9 cellular contexts compared by ENCODE assay signal in the genomic region with DNA sequence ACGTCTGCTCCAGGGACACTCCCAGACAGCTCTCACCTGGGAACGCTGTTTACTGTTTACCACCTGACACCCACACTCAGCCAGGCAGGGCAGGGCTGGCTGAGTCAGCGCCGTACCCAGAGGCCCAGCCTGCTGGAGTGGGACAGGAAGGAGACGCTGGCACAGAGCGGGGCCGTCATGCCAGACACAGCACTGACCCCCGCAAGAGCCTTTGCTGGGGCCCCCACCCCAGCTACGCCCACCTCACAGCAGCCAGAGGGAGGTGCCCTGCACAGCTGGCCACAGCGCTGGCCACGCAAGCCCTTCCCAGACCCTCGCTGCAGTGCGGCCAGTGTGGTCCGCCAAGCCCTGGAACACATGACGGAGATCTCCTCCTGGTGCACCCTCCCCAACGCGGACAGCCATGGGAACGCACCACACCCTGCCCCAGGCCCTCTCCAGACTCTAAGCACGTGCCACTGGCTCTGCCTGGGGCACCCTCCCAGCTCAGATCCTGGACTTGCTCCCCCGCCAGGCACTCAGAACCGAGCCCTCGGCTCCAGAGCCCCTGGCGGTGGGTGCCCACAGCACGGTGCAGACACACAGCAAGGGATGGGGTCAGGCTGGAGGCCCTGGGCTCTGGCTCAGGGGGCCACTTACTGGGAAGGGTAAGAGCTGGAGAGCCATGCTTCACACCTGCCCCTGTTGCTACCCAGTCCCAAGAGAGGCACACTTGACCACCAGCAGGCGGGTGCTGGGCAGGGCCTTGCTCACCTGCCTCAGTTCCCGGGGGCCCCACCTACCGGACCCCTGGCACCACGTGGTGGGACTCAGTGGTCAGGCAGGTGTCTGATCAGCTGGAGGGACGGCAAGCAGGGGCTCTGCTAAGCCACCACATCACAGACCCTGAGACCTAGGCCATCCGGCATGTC. TPM values are rescaled to one million over a fixed set of nuclear protein-coding genes. Genes with fewer than 3 reads are reported as not detected.
DNase-seq lines count a peak whose midpoint lies in the region; ATAC-seq, FAIRE-seq and TF ChIP-seq lines count a peak whose summit lies in the region.
"Had no signal": no experiment of that assay in that cellular context is flagged by ENCODE, and none has a peak within 500 bp of the region (broad histone marks: within the 10 kb centered on the region; RNA-seq: fewer than 3 reads in every experiment).

No MANE protein-coding gene starts in this region.

- no peak overlapping the region for H3K4me3 Mint-ChIP-seq in stimulated activated memory B cell treated with anti-CD40 and anti-IgM and Interleukin-4, amounts not matched to agents 10 μg/mL and 1 μg/mL and 100 μg/mL, for 72 hours

- peaks cover 35% of the 10 kb centered on the region for H3K4me1 Mint-ChIP-seq in stimulated activated memory B cell treated with anti-CD40 and anti-IgM and Interleukin-4, amounts not matched to agents 10 μg/mL and 1 μg/mL and 100 μg/mL, for 72 hours

- H3K9me3 ChIP-seq in MG63: no peaks in the 10 kb centered on the region
- H3K9me3 ChIP-seq in lung (ENCODE audit: control insufficient read depth in 2 of 2, insufficient read depth in 1 of 2, low read length in 1 of 2): peaks cover 0 to under 1% of the 10 kb centered on the region in 2 donors
- H3K9me3 ChIP-seq: Caco-2 had no signal

- H3K27ac ChIP-seq in ACC112 (ENCODE audit: low read depth, low read length) (peak overlapping the region; percentile 82), lung (ENCODE audit: low read depth in 1 of 2, low read length in 1 of 2) (peak overlapping the region in 1 of 2 donors; percentile 92)

- H3K9me3 Mint-ChIP-seq in stimulated activated memory B cell treated with anti-CD40 and anti-IgM and Interleukin-4, amounts not matched to agents 10 μg/mL and 1 μg/mL and 100 μg/mL, for 72 hours: no peaks in the 10 kb centered on the region

- H3K36me3 Mint-ChIP-seq in stimulated activated memory B cell treated with anti-CD40 and anti-IgM and Interleukin-4, amounts not matched to agents 10 μg/mL and 1 μg/mL and 100 μg/mL, for 72 hours: peaks cover 5% of the 10 kb centered on the region

- H3K4me3 ChIP-seq in ACC112 (ENCODE audit: low read depth, low read length): no peak overlapping the region; the same call in 1 of the 2 replicates
- peak overlapping the region; percentile 11; the same call in 1 of the 2 replicates for H3K4me3 ChIP-seq in MG63
- no peak overlapping the region for H3K4me3 ChIP-seq in cardiac fibroblast (replicated peaks in 1 of 2; ENCODE audit: low read depth in 2 of 2, low read length in 2 of 2)
- no peak overlapping the region for H3K4me3 ChIP-seq in lung

- H3K36me3 ChIP-seq in ACC112 (ENCODE audit: insufficient read depth, low read length) (no peaks in the 10 kb centered on the region), MG63 (no peaks in the 10 kb centered on the region), lung (ENCODE audit: control insufficient read depth in 2 of 2, insufficient read depth in 2 of 2, low read length in 2 of 2) (no peaks in the 10 kb centered on the region)

- H3K27me3 ChIP-seq in ACC112 (ENCODE audit: insufficient read depth, low read length): no peaks in the 10 kb centered on the region
- no peaks in the 10 kb centered on the region for H3K27me3 ChIP-seq in MG63
- no peaks in the 10 kb centered on the region for H3K27me3 ChIP-seq in lung (ENCODE audit: control insufficient read depth, insufficient read depth)

- H3K27me3 Mint-ChIP-seq in stimulated activated memory B cell treated with anti-CD40 and anti-IgM and Interleukin-4, amounts not matched to agents 10 μg/mL and 1 μg/mL and 100 μg/mL, for 72 hours: peaks cover 75% of the 10 kb centered on the region

- peaks cover 11% of the 10 kb centered on the region for H3K79me2 ChIP-seq in ACC112 (ENCODE audit: control insufficient read depth, insufficient read depth, low read length, unreplicated experiment)

- DNase-seq in MG63: peak; percentile 90
- DNase-seq in cardiac fibroblast (ENCODE audit: low read depth in 2 of 2): peak; percentile 30 to 44
- DNase-seq in lung (ENCODE audit: low spot score): peak; percentile 81
- DNase-seq in D721Med (ENCODE audit: insufficient read length, low spot score): no peak
- DNase-seq in NCI-H2227 treated with DMSO at 0.1 percent for 48 hours (lab: John Stamatoyannopoulos, UW): no peak

- FAIRE-seq in D721Med (lab: Jason Lieb, UNC): no peak

- H3K27ac Mint-ChIP-seq in stimulated activated memory B cell treated with anti-CD40 and anti-IgM and Interleukin-4, amounts not matched to agents 10 μg/mL and 1 μg/mL and 100 μg/mL, for 72 hours: no peak overlapping the region

- TF ChIP-seq CTCF in cardiac fibroblast (IDR thresholded peaks at IDR 0.05; ENCODE audit: low read depth, low read length) (no peak), lung (IDR thresholded peaks at IDR 0.05; ENCODE audit: control extremely low read depth, extremely low read depth) (no peak), D721Med (IDR thresholded peaks at IDR 0.05; ENCODE audit: insufficient read depth, missing control alignments) (no peak)

- H3K4me1 ChIP-seq in ACC112 (ENCODE audit: control insufficient read depth, insufficient read depth, low read length, unreplicated experiment): peaks cover 83% of the 10 kb centered on the region
- peaks cover 5 to 49% of the 10 kb centered on the region in 2 donors for H3K4me1 ChIP-seq in lung (ENCODE audit: control insufficient read depth in 2 of 2, insufficient read depth in 2 of 2, low read length in 2 of 2)

- no peak overlapping the region for H2AFZ ChIP-seq in ACC112 (ENCODE audit: low read length, unreplicated experiment)

- ATAC-seq in lung (ENCODE audit: insufficient read depth, low FRiP score): peak; percentile 40
- ATAC-seq in stimulated activated memory B cell treated with anti-CD40 and anti-IgM and Interleukin-4, amounts not matched to agents 10 μg/mL and 1 μg/mL and 100 μg/mL, for 72 hours: no peak
- no peak for ATAC-seq in GM19351 (IDR thresholded peaks at IDR 0.05; ENCODE audit: unreplicated experiment)

- WGBS in lung, 2 donors: 59 to 79% methylated on average over 30 of the region's 30 CpGs

RNA-seq across cellular contexts. Expression of a gene that starts 5.6 kb away (rescaled TPM):
- 26.9 and 31.3 TPM in 2 replicates for total RNA-seq in MG63 (2014; rRNA removed; shearing (Covaris generic); ENCODE audit: low replicate concordance)
- total RNA-seq in lung: 10 to 100 TPM in 1 of 2 donors, 1 to 10 TPM in 1; 8.1 to 26.6 TPM
- polyA plus RNA-seq in lung: 1 to 10 TPM; 3.5 to 8.1 TPM

RNA-seq across cellular contexts. Expression of a gene that starts 13.0 kb away (rescaled TPM):
- total RNA-seq in MG63 (2014; rRNA removed; shearing (Covaris generic); ENCODE audit: low replicate concordance): 7.2 and 10.8 TPM in 2 replicates
- 10 to 100 TPM; 15.0 to 22.3 TPM for total RNA-seq in lung
- 10 to 100 TPM; 12.3 to 12.5 TPM for polyA plus RNA-seq in lung

RNA-seq across cellular contexts. Expression of a gene that starts 47.9 kb away (rescaled TPM):
- not detected in 2 replicates for total RNA-seq in MG63 (2014; rRNA removed; shearing (Covaris generic); ENCODE audit: low replicate concordance)
- 1 to 10 TPM in 1 of 2 donors, under 1 TPM in 1; 0.92 to 6.3 TPM for total RNA-seq in lung
- polyA plus RNA-seq in lung: under 1 TPM; 0.71 to 0.84 TPM
- total RNA-seq: Caco-2 had no signal

RNA-seq across cellular contexts. Expression of a gene that starts 48.3 kb away (rescaled TPM):
- total RNA-seq in MG63 (2014; rRNA removed; shearing (Covaris generic); ENCODE audit: low replicate concordance): 30.3 and 49.7 TPM in 2 replicates
- 1 to 10 TPM; 7.5 to 8.4 TPM for total RNA-seq in lung
- polyA plus RNA-seq in lung: 1 to 10 TPM; 8.0 to 9.8 TPM

Comparison
In these comparisons a context has a peak if more than half of its experiments do, and no peak if none do; other contexts are left out.
1. DNase-seq: peak in MG63 (single experiment), cardiac fibroblast (2 of 2) and lung (single experiment); none in D721Med (single experiment) and NCI-H2227 treated with DMSO at 0.1 percent for 48 hours (single experiment).